ENCODE assay signal across 26 cellular contexts in genomic region chr11:70501933-70502540, GRCh38.
A peak's percentile ranks its signal among the peaks of the same experiment; 100 is the strongest.
DNase-seq lines count a peak whose midpoint lies in the region; ATAC-seq and TF ChIP-seq lines count a peak whose summit lies in the region.
"Had no signal": no experiment of that assay in that cellular context is flagged by ENCODE, and none has a peak within 500 bp of the region (broad histone marks: within the 10 kb centered on the region; RNA-seq: fewer than 3 reads in every experiment).

No MANE protein-coding gene starts in this region.

- no peaks in the 10 kb centered on the region for H3K4me1 ChIP-seq in right atrium auricular region
- H3K4me1 ChIP-seq in right lobe of liver, result no peaks in the 10 kb centered on the region
- H3K4me1 ChIP-seq in upper lobe of right lung, result no peaks in the 10 kb centered on the region
- H3K4me1 ChIP-seq: psoas muscle had no signal

- H3K36me3 ChIP-seq in right atrium auricular region (no peaks in the 10 kb centered on the region), WERI-Rb-1 (no peaks in the 10 kb centered on the region), right lobe of liver (no peaks in the 10 kb centered on the region), upper lobe of right lung (no peaks in the 10 kb centered on the region)
- H3K36me3 ChIP-seq: HAP-1, neutrophil had no signal

- no peak for TF ChIP-seq POLR2A in right lobe of liver (IDR thresholded peaks at IDR 0.05)

- DNase-seq in Right ventricle myocardium superior, result peak; percentile 24
- DNase-seq in right atrium auricular region (ENCODE audit: low spot score), result no peak
- DNase-seq in WERI-Rb-1, result peak; percentile 4
- DNase-seq in right lobe of liver, result peak in 2 of 3 donors; percentile 9 to 41
- peak; percentile 62 for DNase-seq in upper lobe of right lung
- no peak for DNase-seq in activated CD8-positive, alpha-beta memory T cell treated with anti-CD3 and anti-CD28 coated beads for 24 hours
- DNase-seq in AML-193 (lab: John Stamatoyannopoulos, UW), result no peak
- no peak for DNase-seq in NCI-H446 treated with DMSO at 0.1 percent for 48 hours (lab: John Stamatoyannopoulos, UW)
- DNase-seq: ACHN; activated CD4-positive, alpha-beta T cell treated with anti-CD3 and anti-CD28 coated beads for 36 hours; activated CD8-positive, alpha-beta T cell treated with anti-CD3 and anti-CD28 coated beads, Interleukin-2, amount 10 ng/mL, durations not matched to agents 7 days and 5 days; activated T-cell treated with anti-CD3 and anti-CD28 coated beads for 4 hours; DMS 273 treated with DMSO at 0.1 percent for 48 hours; effector memory CD4-positive, alpha-beta T cell; Kasumi-1; NCI-H524 treated with DMSO at 0.1 percent for 48 hours; trophoblast cell had no signal

- H3K27me3 ChIP-seq in right atrium auricular region, result no peaks in the 10 kb centered on the region
- H3K27me3 ChIP-seq in WERI-Rb-1 (ENCODE audit: insufficient read depth, low read depth, severe bottlenecking), result no peaks in the 10 kb centered on the region
- H3K27me3 ChIP-seq in right lobe of liver, result no peaks in the 10 kb centered on the region
- no peaks in the 10 kb centered on the region for H3K27me3 ChIP-seq in upper lobe of right lung
- H3K27me3 ChIP-seq: neutrophil had no signal

- 92% methylated on average over 18 of the region's 18 CpGs for WGBS in right lobe of liver (ENCODE audit: insufficient coverage, low coverage, low lambda C conversion rate, missing lambda C conversion rate)

- no peak overlapping the region for H3K4me3 ChIP-seq in right atrium auricular region
- H3K4me3 ChIP-seq in WERI-Rb-1 (ENCODE audit: low read depth, low read length), result no peak overlapping the region
- H3K4me3 ChIP-seq in right lobe of liver, result no peak overlapping the region
- no peak overlapping the region for H3K4me3 ChIP-seq in upper lobe of right lung
- H3K4me3 ChIP-seq: coronary artery, GM12878, HAP-1, psoas muscle had no signal

- TF ChIP-seq CTCF in right atrium auricular region (IDR thresholded peaks at IDR 0.05) (no peak), WERI-Rb-1 (IDR thresholded peaks at IDR 0.05; ENCODE audit: low read depth, low read length) (no peak), right lobe of liver (IDR thresholded peaks at IDR 0.05) (no peak), upper lobe of right lung (IDR thresholded peaks at IDR 0.05) (no peak)

- intact Hi-C loops in Right ventricle myocardium superior (cut with DNase I), result no loop called here
- intact Hi-C loops in right lobe of liver (cut with DNase I), result no loop called here
- intact Hi-C loops in upper lobe of right lung (cut with DNase I), result no loop called here

- no peak overlapping the region for H3K27ac ChIP-seq in right atrium auricular region
- no peak overlapping the region for H3K27ac ChIP-seq in WERI-Rb-1
- no peak overlapping the region for H3K27ac ChIP-seq in right lobe of liver
- no peak overlapping the region for H3K27ac ChIP-seq in upper lobe of right lung
- H3K27ac ChIP-seq: coronary artery, epithelial cell of prostate, neutrophil, psoas muscle had no signal

- no peak for ATAC-seq in Right ventricle myocardium superior (ENCODE audit: poor library complexity)
- ATAC-seq in right lobe of liver, result no peak
- no peak for ATAC-seq in upper lobe of right lung
- ATAC-seq: activated CD4-positive, alpha-beta T cell treated with anti-CD3 and anti-CD28 coated beads for 36 hours; activated CD8-positive, alpha-beta T cell treated with anti-CD3 and anti-CD28 coated beads, Interleukin-2, amount 10 ng/mL, durations not matched to agents 7 days and 5 days; GM12878; left lobe of liver; Panc1; psoas muscle; stimulated activated effector memory CD8-positive, alpha-beta T cell treated with anti-CD3 and anti-CD28 coated beads, Interleukin-12 subunit alpha, Interleukin-12 subunit beta, amount 100 ng/mL, for 72 hours had no signal

- H3K9me3 ChIP-seq in right atrium auricular region, result no peaks in the 10 kb centered on the region
- no peaks in the 10 kb centered on the region for H3K9me3 ChIP-seq in WERI-Rb-1 (ENCODE audit: severe bottlenecking)
- H3K9me3 ChIP-seq in right lobe of liver, result no peaks in the 10 kb centered on the region
- no peaks in the 10 kb centered on the region for H3K9me3 ChIP-seq in upper lobe of right lung
- H3K9me3 ChIP-seq: HAP-1, neutrophil, psoas muscle had no signal

Comparison
In these comparisons a context has a peak if more than half of its experiments do, and no peak if none do; other contexts are left out.
1. DNase-seq: peak in Right ventricle myocardium superior (single experiment), WERI-Rb-1 (single experiment), right lobe of liver (2 of 3) and upper lobe of right lung (single experiment); none in right atrium auricular region (single experiment), activated CD8-positive, alpha-beta memory T cell treated with anti-CD3 and anti-CD28 coated beads for 24 hours (single experiment), AML-193 (0 of 2) and NCI-H446 treated with DMSO at 0.1 percent for 48 hours (single experiment).